In the genomic region with DNA sequence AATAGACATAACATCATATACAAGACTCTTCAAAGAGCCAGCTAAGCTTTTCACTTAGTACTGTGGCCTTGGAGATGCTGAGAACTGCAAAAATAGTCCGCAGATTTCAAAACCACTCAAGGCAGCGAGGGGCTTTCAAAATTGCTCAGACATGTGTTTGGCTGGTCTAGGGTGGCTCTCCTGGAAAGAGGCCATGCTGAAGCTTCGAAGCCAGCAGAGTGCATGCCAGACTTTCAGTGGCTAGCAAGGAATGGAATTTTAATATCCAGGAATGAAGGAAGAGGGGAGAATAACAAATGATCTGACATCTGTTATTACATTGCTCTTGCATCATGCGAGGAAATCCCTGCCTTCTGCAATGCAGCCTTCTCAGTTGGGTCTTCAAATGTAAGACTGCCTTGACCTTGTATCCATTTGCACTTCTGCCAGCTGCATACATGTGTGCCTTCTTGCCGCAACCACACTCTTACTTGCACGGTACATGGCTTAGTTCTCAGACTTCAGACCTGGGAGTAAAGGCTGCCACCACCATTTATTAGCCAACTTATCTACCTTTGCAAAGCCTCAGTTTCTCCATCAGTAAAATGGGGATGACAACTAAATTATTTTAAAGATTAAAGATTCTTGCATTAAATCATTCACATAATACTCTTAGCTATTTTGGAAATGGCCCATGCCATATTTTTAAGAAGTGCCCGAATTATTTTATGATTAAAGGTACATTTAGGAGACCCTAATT, we compare ENCODE assay signal across 1 cellular context.
TF ChIP-seq lines count a peak whose summit lies in the region.

No MANE protein-coding gene starts in this region.

TF ChIP-seq in H1, 55 proteins besides CTCF, POLR2A, EP300 and RAD21 (continued from another document):
- TF ChIP-seq KDM1A (IDR thresholded peaks at IDR 0.05; ENCODE audit: borderline replicate concordance, low read length) (peak; percentile 38; the same call in 1 of the 2 replicates), TCF12 (IDR thresholded peaks at IDR 0.05; ENCODE audit: low read depth, low read length) (no peak), BCL11A (IDR thresholded peaks at IDR 0.05; ENCODE audit: low read depth in 2 of 2, low read length in 2 of 2) (no peak), CREB1 (IDR thresholded peaks at IDR 0.05) (no peak), CEBPB (IDR thresholded peaks at IDR 0.05; ENCODE audit: low read depth, low read length) (peak; percentile 31; the same call in 1 of the 2 replicates), PHF8 (conservative IDR thresholded peaks at IDR 0.05; ENCODE audit: low read depth, low read length) (no peak), ZNF274 (IDR thresholded peaks at IDR 0.05; ENCODE audit: borderline replicate concordance, extremely low read depth, low read length) (no peak), SP1 (IDR thresholded peaks at IDR 0.05; ENCODE audit: low read depth, low read length) (no peak), FOSL1 (IDR thresholded peaks at IDR 0.05; ENCODE audit: insufficient read depth, low read depth, low read length) (no peak), NRF1 (IDR thresholded peaks at IDR 0.05; ENCODE audit: low read depth, low read length) (no peak)
- TF ChIP-seq, protein P1, sequence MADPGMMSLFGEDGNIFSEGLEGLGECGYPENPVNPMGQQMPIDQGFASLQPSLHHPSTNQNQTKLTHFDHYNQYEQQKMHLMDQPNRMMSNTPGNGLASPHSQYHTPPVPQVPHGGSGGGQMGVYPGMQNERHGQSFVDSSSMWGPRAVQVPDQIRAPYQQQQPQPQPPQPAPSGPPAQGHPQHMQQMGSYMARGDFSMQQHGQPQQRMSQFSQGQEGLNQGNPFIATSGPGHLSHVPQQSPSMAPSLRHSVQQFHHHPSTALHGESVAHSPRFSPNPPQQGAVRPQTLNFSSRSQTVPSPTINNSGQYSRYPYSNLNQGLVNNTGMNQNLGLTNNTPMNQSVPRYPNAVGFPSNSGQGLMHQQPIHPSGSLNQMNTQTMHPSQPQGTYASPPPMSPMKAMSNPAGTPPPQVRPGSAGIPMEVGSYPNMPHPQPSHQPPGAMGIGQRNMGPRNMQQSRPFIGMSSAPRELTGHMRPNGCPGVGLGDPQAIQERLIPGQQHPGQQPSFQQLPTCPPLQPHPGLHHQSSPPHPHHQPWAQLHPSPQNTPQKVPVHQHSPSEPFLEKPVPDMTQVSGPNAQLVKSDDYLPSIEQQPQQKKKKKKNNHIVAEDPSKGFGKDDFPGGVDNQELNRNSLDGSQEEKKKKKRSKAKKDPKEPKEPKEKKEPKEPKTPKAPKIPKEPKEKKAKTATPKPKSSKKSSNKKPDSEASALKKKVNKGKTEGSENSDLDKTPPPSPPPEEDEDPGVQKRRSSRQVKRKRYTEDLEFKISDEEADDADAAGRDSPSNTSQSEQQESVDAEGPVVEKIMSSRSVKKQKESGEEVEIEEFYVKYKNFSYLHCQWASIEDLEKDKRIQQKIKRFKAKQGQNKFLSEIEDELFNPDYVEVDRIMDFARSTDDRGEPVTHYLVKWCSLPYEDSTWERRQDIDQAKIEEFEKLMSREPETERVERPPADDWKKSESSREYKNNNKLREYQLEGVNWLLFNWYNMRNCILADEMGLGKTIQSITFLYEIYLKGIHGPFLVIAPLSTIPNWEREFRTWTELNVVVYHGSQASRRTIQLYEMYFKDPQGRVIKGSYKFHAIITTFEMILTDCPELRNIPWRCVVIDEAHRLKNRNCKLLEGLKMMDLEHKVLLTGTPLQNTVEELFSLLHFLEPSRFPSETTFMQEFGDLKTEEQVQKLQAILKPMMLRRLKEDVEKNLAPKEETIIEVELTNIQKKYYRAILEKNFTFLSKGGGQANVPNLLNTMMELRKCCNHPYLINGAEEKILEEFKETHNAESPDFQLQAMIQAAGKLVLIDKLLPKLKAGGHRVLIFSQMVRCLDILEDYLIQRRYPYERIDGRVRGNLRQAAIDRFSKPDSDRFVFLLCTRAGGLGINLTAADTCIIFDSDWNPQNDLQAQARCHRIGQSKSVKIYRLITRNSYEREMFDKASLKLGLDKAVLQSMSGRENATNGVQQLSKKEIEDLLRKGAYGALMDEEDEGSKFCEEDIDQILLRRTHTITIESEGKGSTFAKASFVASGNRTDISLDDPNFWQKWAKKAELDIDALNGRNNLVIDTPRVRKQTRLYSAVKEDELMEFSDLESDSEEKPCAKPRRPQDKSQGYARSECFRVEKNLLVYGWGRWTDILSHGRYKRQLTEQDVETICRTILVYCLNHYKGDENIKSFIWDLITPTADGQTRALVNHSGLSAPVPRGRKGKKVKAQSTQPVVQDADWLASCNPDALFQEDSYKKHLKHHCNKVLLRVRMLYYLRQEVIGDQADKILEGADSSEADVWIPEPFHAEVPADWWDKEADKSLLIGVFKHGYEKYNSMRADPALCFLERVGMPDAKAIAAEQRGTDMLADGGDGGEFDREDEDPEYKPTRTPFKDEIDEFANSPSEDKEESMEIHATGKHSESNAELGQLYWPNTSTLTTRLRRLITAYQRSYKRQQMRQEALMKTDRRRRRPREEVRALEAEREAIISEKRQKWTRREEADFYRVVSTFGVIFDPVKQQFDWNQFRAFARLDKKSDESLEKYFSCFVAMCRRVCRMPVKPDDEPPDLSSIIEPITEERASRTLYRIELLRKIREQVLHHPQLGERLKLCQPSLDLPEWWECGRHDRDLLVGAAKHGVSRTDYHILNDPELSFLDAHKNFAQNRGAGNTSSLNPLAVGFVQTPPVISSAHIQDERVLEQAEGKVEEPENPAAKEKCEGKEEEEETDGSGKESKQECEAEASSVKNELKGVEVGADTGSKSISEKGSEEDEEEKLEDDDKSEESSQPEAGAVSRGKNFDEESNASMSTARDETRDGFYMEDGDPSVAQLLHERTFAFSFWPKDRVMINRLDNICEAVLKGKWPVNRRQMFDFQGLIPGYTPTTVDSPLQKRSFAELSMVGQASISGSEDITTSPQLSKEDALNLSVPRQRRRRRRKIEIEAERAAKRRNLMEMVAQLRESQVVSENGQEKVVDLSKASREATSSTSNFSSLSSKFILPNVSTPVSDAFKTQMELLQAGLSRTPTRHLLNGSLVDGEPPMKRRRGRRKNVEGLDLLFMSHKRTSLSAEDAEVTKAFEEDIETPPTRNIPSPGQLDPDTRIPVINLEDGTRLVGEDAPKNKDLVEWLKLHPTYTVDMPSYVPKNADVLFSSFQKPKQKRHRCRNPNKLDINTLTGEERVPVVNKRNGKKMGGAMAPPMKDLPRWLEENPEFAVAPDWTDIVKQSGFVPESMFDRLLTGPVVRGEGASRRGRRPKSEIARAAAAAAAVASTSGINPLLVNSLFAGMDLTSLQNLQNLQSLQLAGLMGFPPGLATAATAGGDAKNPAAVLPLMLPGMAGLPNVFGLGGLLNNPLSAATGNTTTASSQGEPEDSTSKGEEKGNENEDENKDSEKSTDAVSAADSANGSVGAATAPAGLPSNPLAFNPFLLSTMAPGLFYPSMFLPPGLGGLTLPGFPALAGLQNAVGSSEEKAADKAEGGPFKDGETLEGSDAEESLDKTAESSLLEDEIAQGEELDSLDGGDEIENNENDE (IDR thresholded peaks at IDR 0.05; ENCODE audit: insufficient replicate concordance, low read length), result no peak
- TF ChIP-seq, protein P2, sequence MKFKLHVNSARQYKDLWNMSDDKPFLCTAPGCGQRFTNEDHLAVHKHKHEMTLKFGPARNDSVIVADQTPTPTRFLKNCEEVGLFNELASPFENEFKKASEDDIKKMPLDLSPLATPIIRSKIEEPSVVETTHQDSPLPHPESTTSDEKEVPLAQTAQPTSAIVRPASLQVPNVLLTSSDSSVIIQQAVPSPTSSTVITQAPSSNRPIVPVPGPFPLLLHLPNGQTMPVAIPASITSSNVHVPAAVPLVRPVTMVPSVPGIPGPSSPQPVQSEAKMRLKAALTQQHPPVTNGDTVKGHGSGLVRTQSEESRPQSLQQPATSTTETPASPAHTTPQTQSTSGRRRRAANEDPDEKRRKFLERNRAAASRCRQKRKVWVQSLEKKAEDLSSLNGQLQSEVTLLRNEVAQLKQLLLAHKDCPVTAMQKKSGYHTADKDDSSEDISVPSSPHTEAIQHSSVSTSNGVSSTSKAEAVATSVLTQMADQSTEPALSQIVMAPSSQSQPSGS (IDR thresholded peaks at IDR 0.05; ENCODE audit: low read length), result no peak
